In the genomic region with DNA sequence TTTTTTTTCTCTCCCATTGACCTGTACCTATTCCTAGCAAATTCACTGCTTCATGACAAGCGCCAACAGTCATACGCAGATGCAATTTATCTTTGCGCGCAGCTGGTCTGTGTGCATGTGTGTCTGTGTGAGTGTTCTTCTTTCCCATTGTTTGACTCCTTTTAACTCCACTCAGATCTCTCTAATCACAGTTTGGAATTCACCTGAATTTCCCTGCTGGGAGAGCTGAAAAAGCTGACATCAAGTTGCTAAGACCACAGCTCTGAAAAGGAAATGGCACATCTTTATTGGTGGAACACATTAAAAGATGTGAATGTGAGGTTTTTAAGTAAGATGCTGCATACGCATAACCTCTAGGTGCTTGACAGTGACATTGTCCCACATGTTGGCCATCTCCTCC, we compare ENCODE assay signal across 27 cellular contexts.
A peak's percentile ranks its signal among the peaks of the same experiment; 100 is the strongest.
DNase-seq lines count a peak whose midpoint lies in the region; ATAC-seq and TF ChIP-seq lines count a peak whose summit lies in the region.
"Had no signal": no experiment of that assay in that cellular context is flagged by ENCODE, and none has a peak within 500 bp of the region (broad histone marks: within the 10 kb centered on the region; RNA-seq: fewer than 3 reads in every experiment).

No MANE protein-coding gene starts in this region.

- no peaks in the 10 kb centered on the region for H3K27me3 ChIP-seq in CD8-positive, alpha-beta T cell (ENCODE audit: insufficient read depth, low read length)
- H3K27me3 ChIP-seq in GM23248 (replicated peaks; ENCODE audit: insufficient read depth) (no peaks in the 10 kb centered on the region), prostate gland (replicated peaks; ENCODE audit: insufficient read depth) (no peaks in the 10 kb centered on the region)
- no peaks in the 10 kb centered on the region for H3K27me3 ChIP-seq in naive thymus-derived CD4-positive, alpha-beta T cell (ENCODE audit: control insufficient read depth in 2 of 2, insufficient read depth in 2 of 2, low read length in 2 of 2)
- H3K27me3 ChIP-seq: BLaER1 treated with 17β-estradiol and CSF1 and Interleukin-3, amounts not matched to agents 10 nM and 100 nM; body of pancreas; MG63; uterus had no signal

- H3K9me2 ChIP-seq in GM23248 (ENCODE audit: insufficient read depth): no peaks in the 10 kb centered on the region

- TF ChIP-seq POLR2A in prostate gland (IDR thresholded peaks at IDR 0.05): no peak

- H3K4me1 Mint-ChIP-seq in CD8-positive, alpha-beta T cell (ENCODE audit: low read depth): peaks cover 64% of the 10 kb centered on the region
- H3K4me1 Mint-ChIP-seq in activated naive CD8-positive, alpha-beta T cell treated with anti-CD3 and anti-CD28 coated beads for 36 hours: peaks cover 60% of the 10 kb centered on the region
- H3K4me1 Mint-ChIP-seq in naive thymus-derived CD4-positive, alpha-beta T cell: peaks cover 21 to 68% (median 47%) of the 10 kb centered on the region in 7 donors

- H3K9me3 ChIP-seq in CD8-positive, alpha-beta T cell (ENCODE audit: low read length): no peaks in the 10 kb centered on the region
- no peaks in the 10 kb centered on the region for H3K9me3 ChIP-seq in GM23248 (ENCODE audit: low read depth)
- H3K9me3 ChIP-seq in naive thymus-derived CD4-positive, alpha-beta T cell (ENCODE audit: control insufficient read depth in 2 of 3, low read length in 3 of 3): no peaks in the 10 kb centered on the region
- no peaks in the 10 kb centered on the region for H3K9me3 ChIP-seq in prostate gland
- H3K9me3 ChIP-seq: BLaER1 treated with 17β-estradiol and CSF1 and Interleukin-3, amounts not matched to agents 10 nM and 100 nM; body of pancreas; Caco-2; MG63; thoracic aorta; uterus had no signal

- no peak for DNase-seq in CD8-positive, alpha-beta T cell
- DNase-seq in GM23248 (no peak), prostate gland (ENCODE audit: low spot score) (no peak), activated gamma-delta T cell treated with Interleukin-2 at 50 U/mL for 16 hours (no peak)
- DNase-seq in activated naive CD8-positive, alpha-beta T cell treated with anti-CD3 and anti-CD28 coated beads for 36 hours: no peak
- DNase-seq in naive thymus-derived CD4-positive, alpha-beta T cell: no peak
- no peak for DNase-seq in activated CD8-positive, alpha-beta memory T cell treated with anti-CD3 and anti-CD28 coated beads for 24 hours
- DNase-seq: activated B cell treated with CpG ODN at 0.5 μM for 24 hours; activated CD4-positive, alpha-beta T cell treated with anti-CD3 and anti-CD28 coated beads, Interleukin-2, amount 50 U/mL, for 4 hours; body of pancreas; Caco-2; cerebellar nuclear complex; DMS79; MG63; NCI-H1105 treated with DMSO at 0.1 percent for 48 hours; NCI-H1930; NCI-H345; NCI-H748 treated with DMSO at 0.1 percent for 48 hours; SIG-M5; stimulated activated CD4-positive, alpha-beta T cell treated with anti-CD3 and anti-CD28 coated beads, Interleukin-15, amount 100 ng/mL, for 24 hours; stimulated activated naive CD4-positive, alpha-beta T cell treated with Interleukin-2 at 50 U/mL for 16 hours; T1000; uterus had no signal

- intact Hi-C loops in CD8-positive, alpha-beta T cell (cut with DNase I, micrococcal nuclease): no loop called here
- intact Hi-C loops in naive thymus-derived CD4-positive, alpha-beta T cell (cut with micrococcal nuclease): no loop called here
- intact Hi-C loops in prostate gland (cut with DNase I): no loop called here

- H3K36me3 Mint-ChIP-seq in CD8-positive, alpha-beta T cell: peaks cover 28% of the 10 kb centered on the region
- H3K36me3 Mint-ChIP-seq in activated naive CD8-positive, alpha-beta T cell treated with anti-CD3 and anti-CD28 coated beads for 36 hours: peaks cover 31% of the 10 kb centered on the region
- H3K36me3 Mint-ChIP-seq in naive thymus-derived CD4-positive, alpha-beta T cell: peaks cover 4 to 53% (median 31%) of the 10 kb centered on the region in 5 donors

- peaks cover 55% of the 10 kb centered on the region for H3F3A ChIP-seq in GM23248 (ENCODE audit: insufficient read depth)

- H3K4me2 ChIP-seq in GM23248 (ENCODE audit: unreplicated experiment): no peak overlapping the region
- H3K4me2 ChIP-seq: BLaER1 treated with 17β-estradiol and CSF1 and Interleukin-3, amounts not matched to agents 10 nM and 100 nM had no signal

- 97 to 99% methylated on average over 5 of the region's 5 CpGs for WGBS in GM23248 (ENCODE audit: low coverage in 1 of 2, low lambda C conversion rate in 2 of 2, missing lambda C conversion rate in 2 of 2), 2 experiments
- WGBS in prostate gland: 95% methylated on average over 5 of the region's 5 CpGs

- H3K4me3 Mint-ChIP-seq in CD8-positive, alpha-beta T cell: no peak overlapping the region
- H3K4me3 Mint-ChIP-seq in activated naive CD8-positive, alpha-beta T cell treated with anti-CD3 and anti-CD28 coated beads for 36 hours: no peak overlapping the region
- peak overlapping the region in 2 of 10 donors; percentile 0 to 19 for H3K4me3 Mint-ChIP-seq in naive thymus-derived CD4-positive, alpha-beta T cell
- H3K4me3 Mint-ChIP-seq: activated B cell treated with CpG ODN at 0.5 μM for 24 hours had no signal

- peak overlapping the region; percentile 33 for H3K27ac Mint-ChIP-seq in CD8-positive, alpha-beta T cell
- H3K27ac Mint-ChIP-seq in activated naive CD8-positive, alpha-beta T cell treated with anti-CD3 and anti-CD28 coated beads for 36 hours: peak overlapping the region; percentile 82
- H3K27ac Mint-ChIP-seq in naive thymus-derived CD4-positive, alpha-beta T cell: peak overlapping the region in 5 of 9 donors; percentile 19 to 82 (median 51)
- H3K27ac Mint-ChIP-seq: activated B cell treated with CpG ODN at 0.5 μM for 24 hours, progenitor cell of endocrine pancreas had no signal

- peaks cover 89% of the 10 kb centered on the region for H3K79me2 ChIP-seq in GM23248 (ENCODE audit: insufficient read depth)

- no peak for TF ChIP-seq CTCF in CD8-positive, alpha-beta T cell (IDR thresholded peaks at IDR 0.05)
- no peak for TF ChIP-seq CTCF in prostate gland (IDR thresholded peaks at IDR 0.05)

- no peaks in the 10 kb centered on the region for H4K20me1 ChIP-seq in GM23248 (ENCODE audit: insufficient read depth)

- in situ Hi-C loops in GM23248 (cut with MboI): no loop called here

- H3K4me1 ChIP-seq in CD8-positive, alpha-beta T cell (ENCODE audit: insufficient read depth, low read length): peaks cover 24% of the 10 kb centered on the region
- peaks cover 45% of the 10 kb centered on the region for H3K4me1 ChIP-seq in GM23248 (ENCODE audit: insufficient read depth)
- peaks cover 3 to 22% of the 10 kb centered on the region in 2 donors for H3K4me1 ChIP-seq in naive thymus-derived CD4-positive, alpha-beta T cell (ENCODE audit: control insufficient read depth in 2 of 2, insufficient read depth in 2 of 2, low read length in 2 of 2)
- H3K4me1 ChIP-seq in prostate gland (replicated peaks): no peaks in the 10 kb centered on the region
- H3K4me1 ChIP-seq: BLaER1 treated with 17β-estradiol and CSF1 and Interleukin-3, amounts not matched to agents 10 nM and 100 nM; body of pancreas; uterus had no signal

- POLR2A ChIA-PET in CD8-positive, alpha-beta T cell (lab: Charles Lee): interaction anchor here (1.2 kb wide), 1 partner anchor 25 kb away, joined by 3 read pairs; no protein-coding TSS in a partner anchor
- POLR2A ChIA-PET in naive thymus-derived CD4-positive, alpha-beta T cell (lab: Charles Lee): no interaction called here

- no peak overlapping the region for H3K9ac ChIP-seq in GM23248
- H3K9ac ChIP-seq: BLaER1 treated with 17β-estradiol and CSF1 and Interleukin-3, amounts not matched to agents 10 nM and 100 nM had no signal

- ATAC-seq in CD8-positive, alpha-beta T cell: no peak
- ATAC-seq in naive thymus-derived CD4-positive, alpha-beta T cell: peak; percentile 52
- ATAC-seq in GM21737 (IDR thresholded peaks at IDR 0.05; ENCODE audit: unreplicated experiment): no peak
- ATAC-seq: body of pancreas had no signal

- no peak overlapping the region for H3K27ac ChIP-seq in CD8-positive, alpha-beta T cell (ENCODE audit: low read depth, low read length)
- H3K27ac ChIP-seq in GM23248 (peak overlapping the region; percentile 79), prostate gland (no peak overlapping the region)
- H3K27ac ChIP-seq in naive thymus-derived CD4-positive, alpha-beta T cell (ENCODE audit: low read depth, low read length): no peak overlapping the region
- H3K27ac ChIP-seq: BLaER1 treated with 17β-estradiol and CSF1 and Interleukin-3, amounts not matched to agents 10 nM and 100 nM; body of pancreas had no signal

- no peak overlapping the region for H2AFZ ChIP-seq in GM23248

- H3K36me3 ChIP-seq in CD8-positive, alpha-beta T cell (ENCODE audit: insufficient read depth, low read length): peaks cover 4% of the 10 kb centered on the region
- H3K36me3 ChIP-seq in GM23248 (ENCODE audit: low read depth) (no peaks in the 10 kb centered on the region), prostate gland (no peaks in the 10 kb centered on the region)
- peaks cover 0 to 3% (median 3%) of the 10 kb centered on the region in 3 experiments for H3K36me3 ChIP-seq in naive thymus-derived CD4-positive, alpha-beta T cell (ENCODE audit: control insufficient read depth in 2 of 3, insufficient read depth in 3 of 3, low read length in 3 of 3)
- H3K36me3 ChIP-seq: MG63, thoracic aorta, uterus had no signal

- no peaks in the 10 kb centered on the region for H3K9me3 Mint-ChIP-seq in CD8-positive, alpha-beta T cell
- H3K9me3 Mint-ChIP-seq in activated naive CD8-positive, alpha-beta T cell treated with anti-CD3 and anti-CD28 coated beads for 36 hours: no peaks in the 10 kb centered on the region
- peaks cover 0 to 2% (median 0%) of the 10 kb centered on the region in 11 donors for H3K9me3 Mint-ChIP-seq in naive thymus-derived CD4-positive, alpha-beta T cell
- H3K9me3 Mint-ChIP-seq: activated B cell treated with CpG ODN at 0.5 μM for 24 hours had no signal

- CTCF ChIA-PET in CD8-positive, alpha-beta T cell (lab: Charles Lee): interaction anchor here (1.3 kb wide), 1 partner anchor 232 kb away, joined by 3 read pairs; the partner anchor contains the start of gene MAML2
- CTCF ChIA-PET in naive thymus-derived CD4-positive, alpha-beta T cell (lab: Charles Lee): no interaction called here

- H3K4me3 ChIP-seq in CD8-positive, alpha-beta T cell (ENCODE audit: low read depth, low read length): no peak overlapping the region
- H3K4me3 ChIP-seq in GM23248 (no peak overlapping the region), prostate gland (no peak overlapping the region)
- H3K4me3 ChIP-seq in naive thymus-derived CD4-positive, alpha-beta T cell (ENCODE audit: low read length): no peak overlapping the region
- H3K4me3 ChIP-seq: BLaER1 treated with 17β-estradiol and CSF1 and Interleukin-3, amounts not matched to agents 10 nM and 100 nM; body of pancreas; MG63; thoracic aorta; uterus had no signal

- no peaks in the 10 kb centered on the region for H3K27me3 Mint-ChIP-seq in CD8-positive, alpha-beta T cell (ENCODE audit: low read depth)
- H3K27me3 Mint-ChIP-seq in activated naive CD8-positive, alpha-beta T cell treated with anti-CD3 and anti-CD28 coated beads for 36 hours: no peaks in the 10 kb centered on the region
- no peaks in the 10 kb centered on the region for H3K27me3 Mint-ChIP-seq in naive thymus-derived CD4-positive, alpha-beta T cell
- H3K27me3 Mint-ChIP-seq: activated B cell treated with CpG ODN at 0.5 μM for 24 hours, progenitor cell of endocrine pancreas had no signal
